In genomic region chr2:135512099-135512498, GRCh38 we compare ENCODE assay signal across 1 cellular context.
TF ChIP-seq lines count a peak whose summit lies in the region.

No MANE protein-coding gene starts in this region.

TF ChIP-seq in IMR-90, 13 proteins besides CTCF, POLR2A, EP300 and RAD21 (continued from another document):
- no peak for TF ChIP-seq CEBPB (IDR thresholded peaks at IDR 0.05; ENCODE audit: low read depth, low read length)
- no peak for TF ChIP-seq MAFK (IDR thresholded peaks at IDR 0.05; ENCODE audit: low read depth, low read length)
- no peak for TF ChIP-seq CHD1 (IDR thresholded peaks at IDR 0.05; ENCODE audit: low read depth, low read length)
- no peak for TF ChIP-seq USF2 (IDR thresholded peaks at IDR 0.05; ENCODE audit: low read depth, low read length)
- no peak for TF ChIP-seq RCOR1 (IDR thresholded peaks at IDR 0.05; ENCODE audit: insufficient replicate concordance, low read length)
- TF ChIP-seq MXI1 (IDR thresholded peaks at IDR 0.05; ENCODE audit: borderline replicate concordance, low read depth, low read length) = no peak
TF ChIP-seq in IMR-90: peak in this region for 0.
